ENCODE assay signal across 9 cellular contexts in the genomic region with DNA sequence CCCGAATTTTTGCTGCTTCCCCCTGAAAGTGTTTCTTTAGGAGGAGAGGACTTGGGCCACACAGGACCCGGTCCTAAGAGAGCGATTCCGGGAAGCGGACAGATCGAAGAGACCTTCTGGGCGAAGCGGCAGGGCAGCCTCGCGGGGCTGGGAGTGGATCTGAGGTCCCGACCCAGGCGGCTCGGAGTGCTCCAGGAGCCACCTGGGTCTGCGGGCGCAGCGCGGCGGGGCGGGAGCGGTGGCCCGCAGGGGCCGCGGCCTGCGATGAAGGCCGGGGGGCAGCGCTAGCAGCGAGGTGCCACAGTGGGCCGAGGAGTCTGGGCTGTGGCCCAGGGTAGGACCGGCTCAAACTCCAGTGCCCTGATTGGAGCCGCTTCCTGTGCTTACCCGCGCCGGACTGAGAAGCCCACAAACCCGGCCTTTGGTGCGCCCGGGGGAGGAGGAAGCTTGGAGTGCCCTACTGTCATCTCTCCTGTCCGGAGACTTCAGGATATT. TPM values are rescaled to one million over a fixed set of nuclear protein-coding genes. Genes with fewer than 3 reads are reported as not detected.
DNase-seq lines count a peak whose midpoint lies in the region; ATAC-seq, FAIRE-seq and TF ChIP-seq lines count a peak whose summit lies in the region.
"Had no signal": no experiment of that assay in that cellular context is flagged by ENCODE, and none has a peak within 500 bp of the region (broad histone marks: within the 10 kb centered on the region; RNA-seq: fewer than 3 reads in every experiment).

No MANE protein-coding gene starts in this region.

- no peaks in the 10 kb centered on the region for H3K36me3 Mint-ChIP-seq in activated naive CD8-positive, alpha-beta T cell

- H3K4me1 ChIP-seq in GM23248 (ENCODE audit: insufficient read depth): no peaks in the 10 kb centered on the region
- H3K4me1 ChIP-seq in hepatocyte (ENCODE audit: insufficient read depth): peaks cover 53% of the 10 kb centered on the region
- no peaks in the 10 kb centered on the region for H3K4me1 ChIP-seq in small intestine (ENCODE audit: control insufficient read depth in 2 of 2, insufficient read depth in 1 of 2, low read depth in 1 of 2, low read length in 1 of 2)

- no peaks in the 10 kb centered on the region for H3K9me3 Mint-ChIP-seq in activated naive CD8-positive, alpha-beta T cell (ENCODE audit: low read depth)

- no peak for ATAC-seq in HG03135 (IDR thresholded peaks at IDR 0.05; ENCODE audit: unreplicated experiment)

- FAIRE-seq in small intestine (lab: Jason Lieb, UNC): no peak

- peak; percentile 53 for DNase-seq in GM23248
- DNase-seq in hepatocyte (ENCODE audit: low spot score): no peak
- DNase-seq in retinal pigment epithelial cell (ENCODE audit: low read depth): no peak
- DNase-seq in T-helper 9 cell: no peak
- no peak for DNase-seq in small intestine
- no peak for DNase-seq in foreskin melanocyte
- DNase-seq: NCI-H1436 treated with DMSO at 0.1 percent for 48 hours had no signal

- H3K4me1 Mint-ChIP-seq in activated naive CD8-positive, alpha-beta T cell (ENCODE audit: low read depth): peaks cover 22% of the 10 kb centered on the region

- TF ChIP-seq CTCF in hepatocyte (IDR thresholded peaks at IDR 0.05; ENCODE audit: poor library complexity) (no peak), retinal pigment epithelial cell (conservative IDR thresholded peaks at IDR 0.05; ENCODE audit: low read depth, low read length) (no peak)

- H3K79me2 ChIP-seq in GM23248 (ENCODE audit: insufficient read depth) (no peaks in the 10 kb centered on the region), hepatocyte (peaks cover 14% of the 10 kb centered on the region)

- H3K27ac Mint-ChIP-seq in activated naive CD8-positive, alpha-beta T cell: no peak overlapping the region

- WGBS in GM23248 (ENCODE audit: low coverage in 1 of 2, low lambda C conversion rate in 2 of 2, missing lambda C conversion rate in 2 of 2), 2 experiments: 8 to 14% methylated on average over 23 to 31 of the region's 37 CpGs
- 1% methylated on average over 32 of the region's 37 CpGs for whole genome bisulfite sequencing in hepatocyte (ENCODE audit: low lambda C conversion rate, missing lambda C conversion rate)
- WGBS in small intestine, 3 donors: 2 to 4% (median 4%) methylated on average over 36 to 37 of the region's 37 CpGs

- H3K9me2 ChIP-seq in GM23248 (ENCODE audit: insufficient read depth): no peaks in the 10 kb centered on the region
- H3K9me2 ChIP-seq in hepatocyte (replicated peaks; ENCODE audit: insufficient read depth): no peaks in the 10 kb centered on the region

- in situ Hi-C loops in GM23248 (cut with MboI): no loop called here

- H4K20me1 ChIP-seq in GM23248 (ENCODE audit: insufficient read depth): no peaks in the 10 kb centered on the region
- no peaks in the 10 kb centered on the region for H4K20me1 ChIP-seq in hepatocyte (ENCODE audit: insufficient read depth, poor library complexity, severe bottlenecking)

- H2AFZ ChIP-seq in GM23248 (peak overlapping the region; percentile 86), hepatocyte (peak overlapping the region; percentile 43)

- H3K4me3 Mint-ChIP-seq in activated naive CD8-positive, alpha-beta T cell: peak overlapping the region; percentile 92

- peak overlapping the region; percentile 74 for H3K4me3 ChIP-seq in GM23248
- H3K4me3 ChIP-seq in hepatocyte: peak overlapping the region; percentile 78
- H3K4me3 ChIP-seq in retinal pigment epithelial cell (ENCODE audit: low read length): peak overlapping the region; percentile 60
- H3K4me3 ChIP-seq in small intestine (ENCODE audit: low read depth in 1 of 2, low read length in 2 of 2): peak overlapping the region in 1 of 2 donors; percentile 59

- H3K27me3 ChIP-seq in GM23248 (replicated peaks; ENCODE audit: insufficient read depth): peaks cover 3% of the 10 kb centered on the region; the same call in 1 of the 2 replicates
- H3K27me3 ChIP-seq in hepatocyte: peaks cover 42% of the 10 kb centered on the region
- H3K27me3 ChIP-seq in small intestine (ENCODE audit: control insufficient read depth in 2 of 2, insufficient read depth in 2 of 2, low read length in 2 of 2): peaks cover 0 to 14% of the 10 kb centered on the region in 2 donors

- no peaks in the 10 kb centered on the region for H3K9me3 ChIP-seq in GM23248 (ENCODE audit: low read depth)
- no peaks in the 10 kb centered on the region for H3K9me3 ChIP-seq in hepatocyte (ENCODE audit: low read depth)
- no peaks in the 10 kb centered on the region for H3K9me3 ChIP-seq in small intestine (ENCODE audit: control insufficient read depth, low read depth)

- no peaks in the 10 kb centered on the region for H3F3A ChIP-seq in GM23248 (ENCODE audit: insufficient read depth)

- H3K27ac ChIP-seq in GM23248 (no peak overlapping the region), hepatocyte (peak overlapping the region; percentile 65), small intestine (ENCODE audit: low read depth in 1 of 2, low read length in 1 of 2) (peak overlapping the region in 1 of 2 donors; percentile 87)

- no peaks in the 10 kb centered on the region for H3K36me3 ChIP-seq in GM23248 (ENCODE audit: low read depth)
- no peaks in the 10 kb centered on the region for H3K36me3 ChIP-seq in hepatocyte (replicated peaks; ENCODE audit: insufficient read depth, low read depth)
- H3K36me3 ChIP-seq in small intestine (ENCODE audit: control insufficient read depth in 2 of 2, insufficient read depth in 2 of 2, low read length in 2 of 2): no peaks in the 10 kb centered on the region

- H3K9ac ChIP-seq in GM23248: peak overlapping the region; percentile 62

- peaks cover 29% of the 10 kb centered on the region for H3K27me3 Mint-ChIP-seq in activated naive CD8-positive, alpha-beta T cell

- H3K4me2 ChIP-seq in GM23248 (ENCODE audit: unreplicated experiment) (peak overlapping the region; percentile 87), hepatocyte (peak overlapping the region; percentile 97)

RNA-seq across cellular contexts. Expression of a gene that starts 1.8 kb away (rescaled TPM):
- 0.51 and 0.76 TPM in 2 replicates for total RNA-seq in GM23248 (2014; rRNA removed; shearing (Covaris generic))
- polyA plus RNA-seq in GM23248 (2016; fragmentation: Nextera tagmentation; extraction: Ambion mirVana) (0.08 and 0.21 TPM in 2 replicates), hepatocyte (2.1 and 3.0 TPM in 2 replicates), small intestine (1 to 10 TPM in 2 of 3 donors, not detected in 1; 1.1 to 1.2 TPM)
- 3.1 and 4.3 TPM in 2 replicates for total RNA-seq in hepatocyte

RNA-seq across cellular contexts. Expression of a gene that starts 55.0 kb away (rescaled TPM):
- 31.9 and 44.9 TPM in 2 replicates for total RNA-seq in GM23248 (2014; rRNA removed; shearing (Covaris generic))
- polyA plus RNA-seq in GM23248 (2016; fragmentation: Nextera tagmentation; extraction: Ambion mirVana) (30.1 and 32.8 TPM in 2 replicates), hepatocyte (20.7 and 24.6 TPM in 2 replicates), small intestine (10 to 100 TPM in 2 of 3 donors, 1 to 10 TPM in 1; 9.6 to 28.6 (median 10.5) TPM)
- total RNA-seq in hepatocyte: 20.6 and 21.1 TPM in 2 replicates
